In genomic region chr3:10417849-10418248, GRCh38 we compare ENCODE assay signal across 10 cellular contexts.
DNase-seq lines count a peak whose midpoint lies in the region; ATAC-seq lines count a peak whose summit lies in the region.
"Had no signal": no experiment of that assay in that cellular context is flagged by ENCODE, and none has a peak within 500 bp of the region (broad histone marks: within the 10 kb centered on the region; RNA-seq: fewer than 3 reads in every experiment).

No MANE protein-coding gene starts in this region.

- ATAC-seq in HG03342 (IDR thresholded peaks at IDR 0.05; ENCODE audit: unreplicated experiment): no peak
- no peak for ATAC-seq in HG03565 (IDR thresholded peaks at IDR 0.05; ENCODE audit: unreplicated experiment)
- no peak for ATAC-seq in HG02759 (IDR thresholded peaks at IDR 0.05; ENCODE audit: unreplicated experiment)
- no peak for ATAC-seq in sciatic nerve

- intact Hi-C loops in sciatic nerve (cut with DNase I): no loop called here

- DNase-seq in COLO668 (lab: John Stamatoyannopoulos, UW; ENCODE audit: unreplicated experiment) (peak; percentile 2), HT1080 (ENCODE audit: low read depth) (peak; percentile 19), SW480 (ENCODE audit: low spot score) (peak; percentile 38), left kidney (ENCODE audit: low read depth, low spot score) (peak; percentile 30), sciatic nerve (ENCODE audit: low spot score) (no peak)
- DNase-seq: Right ventricle myocardium superior; stimulated activated CD4-positive, alpha-beta T cell treated with anti-CD3 and anti-CD28 coated beads, Interleukin-2, amount 100 ng/mL, for 24 hours had no signal
